Comparison of ENCODE assay signal across 25 cellular contexts in the genomic region with DNA sequence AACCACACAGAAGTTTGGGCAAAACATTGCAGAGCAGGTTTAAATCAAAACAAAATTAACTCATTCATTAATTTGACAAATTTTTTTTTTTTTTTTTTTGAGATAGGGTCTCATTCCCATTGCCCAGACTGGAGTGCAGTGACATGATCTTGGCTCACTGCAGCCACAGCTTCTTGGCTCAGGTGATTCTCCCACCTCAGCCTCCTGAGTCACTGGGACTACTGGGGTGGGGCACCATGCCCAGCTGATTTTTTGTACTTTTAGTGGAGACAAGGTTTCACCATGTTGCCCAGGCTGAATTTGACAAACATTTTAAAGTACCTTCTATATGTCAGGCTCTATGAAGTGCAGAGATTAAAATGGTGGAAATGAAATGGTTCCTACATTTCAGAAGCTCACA.
"Had no signal": no experiment of that assay in that cellular context is flagged by ENCODE, and none has a peak within 500 bp of the region (broad histone marks: within the 10 kb centered on the region; RNA-seq: fewer than 3 reads in every experiment).

No MANE protein-coding gene starts in this region.

- H3K27ac ChIP-seq: brain microvascular endothelial cell, PC-9 had no signal

- H3K4me3 ChIP-seq: PC-9 had no signal

- H3K9me3 Mint-ChIP-seq: activated naive CD8-positive, alpha-beta T cell treated with anti-CD3 and anti-CD28 coated beads, Interleukin-2, amount 50 U/mL, for 24 hours; activated T-helper 1 cell treated with anti-CD3 and anti-CD28 coated beads, Interleukin-12 subunit alpha, Interleukin-12 subunit beta, Interleukin-2, Interleukin-4 antibody, amounts not matched to agents 30 ng/mL and 10 ng/mL and 1 ng/mL, durations not matched to agents 14 hours and 24 hours and 36 hours; IgD-negative memory B cell; WTC11 had no signal

- H3K27me3 ChIP-seq: brain microvascular endothelial cell had no signal

- H3K4me2 ChIP-seq: PC-9 had no signal

- ATAC-seq: activated CD8-positive, alpha-beta T cell treated with anti-CD3 and anti-CD28 coated beads, Interleukin-2, amount 10 ng/mL, durations not matched to agents 7 days and 5 days; activated naive CD4-positive, alpha-beta T cell treated with anti-CD3 and anti-CD28 coated beads, Interleukin-2, amount 50 U/mL, for 72 hours; activated naive CD8-positive, alpha-beta T cell treated with anti-CD3 and anti-CD28 coated beads, Interleukin-2, amount 50 U/mL, for 24 hours; T-helper 17 cell; WTC11 had no signal

- H3K27me3 Mint-ChIP-seq: activated naive CD8-positive, alpha-beta T cell treated with anti-CD3 and anti-CD28 coated beads, Interleukin-2, amount 50 U/mL, for 24 hours; IgD-negative memory B cell had no signal

- H3K36me3 Mint-ChIP-seq: IgD-negative memory B cell, WTC11 had no signal

- H2AFZ ChIP-seq: PC-9 had no signal

- FAIRE-seq: astrocyte had no signal

- H3K4me3 Mint-ChIP-seq: activated CD8-positive, alpha-beta T cell treated with anti-CD3 and anti-CD28 coated beads, Interleukin-2, amount 10 ng/mL, durations not matched to agents 7 days and 5 days; activated naive CD8-positive, alpha-beta T cell treated with anti-CD3 and anti-CD28 coated beads, Interleukin-2, amount 50 U/mL, for 24 hours; activated T-helper 1 cell treated with anti-CD3 and anti-CD28 coated beads, Interleukin-12 subunit alpha, Interleukin-12 subunit beta, Interleukin-2, Interleukin-4 antibody, amounts not matched to agents 30 ng/mL and 10 ng/mL and 1 ng/mL, durations not matched to agents 14 hours and 24 hours and 36 hours; IgD-negative memory B cell; T-helper 17 cell; WTC11 had no signal

- H3K4me1 Mint-ChIP-seq: activated naive CD8-positive, alpha-beta T cell treated with anti-CD3 and anti-CD28 coated beads, Interleukin-2, amount 50 U/mL, for 24 hours; T-helper 17 cell; WTC11 had no signal

- DNase-seq: activated CD4-positive, alpha-beta T cell treated with anti-CD3 and anti-CD28 coated beads for 48 hours; activated CD4-positive, alpha-beta T cell treated with anti-CD3 and anti-CD28 coated beads, Interleukin-2, amount 50 U/mL, for 4 hours; activated CD4-positive, CD25-positive, alpha-beta regulatory T cell treated with anti-CD3 and anti-CD28 coated beads, Interleukin-2, amount 50 U/mL, for 72 hours; activated CD8-positive, alpha-beta memory T cell treated with anti-CD3 and anti-CD28 coated beads, Interleukin-2, amount 50 U/mL, for 48 hours; activated CD8-positive, alpha-beta T cell treated with anti-CD3 and anti-CD28 coated beads, Interleukin-2, amount 10 ng/mL, durations not matched to agents 7 days and 5 days; activated effector memory CD4-positive, alpha-beta T cell treated with Interleukin-2 at 50 U/mL for 16 hours; activated naive CD4-positive, alpha-beta T cell treated with Interleukin-2 at 50 U/mL for 16 hours; activated naive CD8-positive, alpha-beta T cell treated with anti-CD3 and anti-CD28 coated beads, Interleukin-2, amount 50 U/mL, for 24 hours; activated T-cell treated with anti-CD3 and anti-CD28 coated beads, Interleukin-2, amount 50 U/mL, for 1 hour; amniotic stem cell; brain microvascular endothelial cell; MM.1S; NCI-H1105; NCI-H1436; NCI-H510A treated with DMSO at 0.1 percent for 48 hours; NK-92 treated with Interleukin-12 subunit alpha and Interleukin-12 subunit beta, amount 100 ng/mL, for 24 hours; PC-9; SIG-M5; T-helper 17 cell; T-helper 9 cell had no signal

- H3K36me3 ChIP-seq: brain microvascular endothelial cell had no signal

- H3K27ac Mint-ChIP-seq: activated CD8-positive, alpha-beta T cell treated with anti-CD3 and anti-CD28 coated beads, Interleukin-2, amount 10 ng/mL, durations not matched to agents 7 days and 5 days; activated naive CD4-positive, alpha-beta T cell treated with anti-CD3 and anti-CD28 coated beads, Interleukin-2, amount 50 U/mL, for 72 hours; activated naive CD8-positive, alpha-beta T cell treated with anti-CD3 and anti-CD28 coated beads, Interleukin-2, amount 50 U/mL, for 24 hours; activated T-helper 1 cell treated with anti-CD3 and anti-CD28 coated beads, Interleukin-12 subunit alpha, Interleukin-12 subunit beta, Interleukin-2, Interleukin-4 antibody, amounts not matched to agents 30 ng/mL and 10 ng/mL and 1 ng/mL, durations not matched to agents 14 hours and 24 hours and 36 hours; T-helper 17 cell; WTC11 had no signal
